ENCODE assay signal across 8 cellular contexts in genomic region chr18:50819027-50819726, GRCh38. TPM values are rescaled to one million over a fixed set of nuclear protein-coding genes. Genes with fewer than 3 reads are reported as not detected.
A peak's percentile ranks its signal among the peaks of the same experiment; 100 is the strongest.
DNase-seq lines count a peak whose midpoint lies in the region; ATAC-seq, FAIRE-seq and TF ChIP-seq lines count a peak whose summit lies in the region.

No MANE protein-coding gene starts in this region.

- H3K9ac ChIP-seq in neuronal stem cell (ENCODE audit: low read depth, low read length, poor library complexity), result no peak overlapping the region

- no peak overlapping the region for H3K18ac ChIP-seq in neuronal stem cell (ENCODE audit: low read length)

- FAIRE-seq in RCC 7860 (lab: Jason Lieb, UNC), result no peak

- H3K27me3 ChIP-seq in neuronal stem cell (ENCODE audit: control insufficient read depth in 3 of 3, insufficient read depth in 3 of 3, low read depth in 1 of 3, low read length in 3 of 3), result no peaks in the 10 kb centered on the region

- DNase-seq in NCI-H1092 treated with DMSO at 0.1 percent for 48 hours (lab: John Stamatoyannopoulos, UW) (peak; percentile 12), NCI-H1092 (lab: John Stamatoyannopoulos, UW) (no peak), RCC 7860 (ENCODE audit: low spot score) (peak; percentile 17), fibroblast of pulmonary artery (ENCODE audit: low read depth) (peak; percentile 47), neuronal stem cell (ENCODE audit: low spot score) (peak; percentile 26), NCI-H510A (lab: John Stamatoyannopoulos, UW) (no peak)

- H3K9me3 ChIP-seq in neuronal stem cell (replicated peaks in 1 of 2; ENCODE audit: control insufficient read depth in 2 of 2, insufficient read depth in 1 of 2, low read depth in 1 of 2, low read length in 2 of 2), result no peaks in the 10 kb centered on the region

- peak overlapping the region; percentile 92 for H2AFZ ChIP-seq in neuronal stem cell (ENCODE audit: low read length)

- H3K23ac ChIP-seq in neuronal stem cell (ENCODE audit: low read depth, low read length, poor library complexity), result no peak overlapping the region

- H3K27ac ChIP-seq in neuronal stem cell (replicated peaks; ENCODE audit: low read length), result no peak overlapping the region

- no peak overlapping the region for H4K8ac ChIP-seq in neuronal stem cell (ENCODE audit: low read depth, low read length)

- TF ChIP-seq CTCF in fibroblast of pulmonary artery (IDR thresholded peaks at IDR 0.05; ENCODE audit: low read length, missing control alignments), result peak; percentile 25

- H2AK5ac ChIP-seq in neuronal stem cell (ENCODE audit: low read depth, low read length), result no peak overlapping the region

- H2BK120ac ChIP-seq in neuronal stem cell (ENCODE audit: low read depth, low read length), result no peak overlapping the region

- peak overlapping the region; percentile 81 for H3K4me2 ChIP-seq in neuronal stem cell (ENCODE audit: insufficient read depth, low read length, poor library complexity, severe bottlenecking)

- no peaks in the 10 kb centered on the region for H3K79me1 ChIP-seq in neuronal stem cell (ENCODE audit: low read depth, low read length)

- ATAC-seq in HG03108 (IDR thresholded peaks at IDR 0.05; ENCODE audit: unreplicated experiment) (no peak), HG03571 (IDR thresholded peaks at IDR 0.05; ENCODE audit: unreplicated experiment) (no peak)

- no CpG with 5 or more reads among the region's 16 CpGs for WGBS in neuronal stem cell (ENCODE audit: extremely low coverage in 2 of 2, insufficient read length in 2 of 2, insufficient replicate concordance in 1 of 2), 2 donors

- no peak overlapping the region for H2BK15ac ChIP-seq in neuronal stem cell (ENCODE audit: low read length)

- H2BK5ac ChIP-seq in neuronal stem cell (ENCODE audit: low read length), result no peak overlapping the region

- H3K4me3 ChIP-seq in fibroblast of pulmonary artery (replicated peaks; ENCODE audit: low read depth, low read length) (peak overlapping the region; percentile 41), neuronal stem cell (ENCODE audit: low read length in 2 of 2) (peak overlapping the region in 1 of 2 donors; percentile 31)

- no peaks in the 10 kb centered on the region for H3K36me3 ChIP-seq in neuronal stem cell (replicated peaks in 1 of 2; ENCODE audit: control insufficient read depth in 2 of 2, insufficient read depth in 2 of 2, low read length in 2 of 2)

- no peak overlapping the region for H3K4ac ChIP-seq in neuronal stem cell (ENCODE audit: low read length)

- peaks cover 5 to 22% of the 10 kb centered on the region in 2 donors for H3K4me1 ChIP-seq in neuronal stem cell (ENCODE audit: control insufficient read depth in 2 of 2, insufficient read depth in 1 of 2, low read depth in 1 of 2, low read length in 2 of 2)

- H3K14ac ChIP-seq in neuronal stem cell (ENCODE audit: low read length), result no peak overlapping the region

- peak overlapping the region; percentile 25 for H2BK12ac ChIP-seq in neuronal stem cell (ENCODE audit: low read length)

- no peak overlapping the region for H4K91ac ChIP-seq in neuronal stem cell (ENCODE audit: low read depth, low read length, poor library complexity)

RNA-seq across cellular contexts. Expression of gene MRO, which starts 0.6 kb away (rescaled TPM):
- polyA plus RNA-seq in neuronal stem cell (2013, experiment 1 of 2), result 0.15 TPM
- 0.04 TPM for polyA plus RNA-seq in neuronal stem cell (2013, experiment 2 of 2)

RNA-seq across cellular contexts. Expression of gene ME2, which starts 59.7 kb away (rescaled TPM):
- polyA plus RNA-seq in neuronal stem cell (2013, experiment 1 of 2), result 60.4 TPM
- 63.1 TPM for polyA plus RNA-seq in neuronal stem cell (2013, experiment 2 of 2)

Comparison
In these comparisons a context has a peak if more than half of its experiments do, and no peak if none do; other contexts are left out.
1. DNase-seq: peak in NCI-H1092 treated with DMSO at 0.1 percent for 48 hours (single experiment), RCC 7860 (single experiment), fibroblast of pulmonary artery (single experiment) and neuronal stem cell (single experiment); none in NCI-H1092 (single experiment) and NCI-H510A (single experiment).